In genomic region chr2:85037622-85038021, GRCh38 we compare ENCODE assay signal across 1 cellular context.
TF ChIP-seq lines count a peak whose summit lies in the region.

No MANE protein-coding gene starts in this region.

TF ChIP-seq in H1, 55 proteins besides CTCF, POLR2A, EP300 and RAD21 (continued from another document):
- TF ChIP-seq GTF2F1 (IDR thresholded peaks at IDR 0.05; ENCODE audit: borderline replicate concordance, low read depth, low read length), result no peak
- TF ChIP-seq, protein P1, sequence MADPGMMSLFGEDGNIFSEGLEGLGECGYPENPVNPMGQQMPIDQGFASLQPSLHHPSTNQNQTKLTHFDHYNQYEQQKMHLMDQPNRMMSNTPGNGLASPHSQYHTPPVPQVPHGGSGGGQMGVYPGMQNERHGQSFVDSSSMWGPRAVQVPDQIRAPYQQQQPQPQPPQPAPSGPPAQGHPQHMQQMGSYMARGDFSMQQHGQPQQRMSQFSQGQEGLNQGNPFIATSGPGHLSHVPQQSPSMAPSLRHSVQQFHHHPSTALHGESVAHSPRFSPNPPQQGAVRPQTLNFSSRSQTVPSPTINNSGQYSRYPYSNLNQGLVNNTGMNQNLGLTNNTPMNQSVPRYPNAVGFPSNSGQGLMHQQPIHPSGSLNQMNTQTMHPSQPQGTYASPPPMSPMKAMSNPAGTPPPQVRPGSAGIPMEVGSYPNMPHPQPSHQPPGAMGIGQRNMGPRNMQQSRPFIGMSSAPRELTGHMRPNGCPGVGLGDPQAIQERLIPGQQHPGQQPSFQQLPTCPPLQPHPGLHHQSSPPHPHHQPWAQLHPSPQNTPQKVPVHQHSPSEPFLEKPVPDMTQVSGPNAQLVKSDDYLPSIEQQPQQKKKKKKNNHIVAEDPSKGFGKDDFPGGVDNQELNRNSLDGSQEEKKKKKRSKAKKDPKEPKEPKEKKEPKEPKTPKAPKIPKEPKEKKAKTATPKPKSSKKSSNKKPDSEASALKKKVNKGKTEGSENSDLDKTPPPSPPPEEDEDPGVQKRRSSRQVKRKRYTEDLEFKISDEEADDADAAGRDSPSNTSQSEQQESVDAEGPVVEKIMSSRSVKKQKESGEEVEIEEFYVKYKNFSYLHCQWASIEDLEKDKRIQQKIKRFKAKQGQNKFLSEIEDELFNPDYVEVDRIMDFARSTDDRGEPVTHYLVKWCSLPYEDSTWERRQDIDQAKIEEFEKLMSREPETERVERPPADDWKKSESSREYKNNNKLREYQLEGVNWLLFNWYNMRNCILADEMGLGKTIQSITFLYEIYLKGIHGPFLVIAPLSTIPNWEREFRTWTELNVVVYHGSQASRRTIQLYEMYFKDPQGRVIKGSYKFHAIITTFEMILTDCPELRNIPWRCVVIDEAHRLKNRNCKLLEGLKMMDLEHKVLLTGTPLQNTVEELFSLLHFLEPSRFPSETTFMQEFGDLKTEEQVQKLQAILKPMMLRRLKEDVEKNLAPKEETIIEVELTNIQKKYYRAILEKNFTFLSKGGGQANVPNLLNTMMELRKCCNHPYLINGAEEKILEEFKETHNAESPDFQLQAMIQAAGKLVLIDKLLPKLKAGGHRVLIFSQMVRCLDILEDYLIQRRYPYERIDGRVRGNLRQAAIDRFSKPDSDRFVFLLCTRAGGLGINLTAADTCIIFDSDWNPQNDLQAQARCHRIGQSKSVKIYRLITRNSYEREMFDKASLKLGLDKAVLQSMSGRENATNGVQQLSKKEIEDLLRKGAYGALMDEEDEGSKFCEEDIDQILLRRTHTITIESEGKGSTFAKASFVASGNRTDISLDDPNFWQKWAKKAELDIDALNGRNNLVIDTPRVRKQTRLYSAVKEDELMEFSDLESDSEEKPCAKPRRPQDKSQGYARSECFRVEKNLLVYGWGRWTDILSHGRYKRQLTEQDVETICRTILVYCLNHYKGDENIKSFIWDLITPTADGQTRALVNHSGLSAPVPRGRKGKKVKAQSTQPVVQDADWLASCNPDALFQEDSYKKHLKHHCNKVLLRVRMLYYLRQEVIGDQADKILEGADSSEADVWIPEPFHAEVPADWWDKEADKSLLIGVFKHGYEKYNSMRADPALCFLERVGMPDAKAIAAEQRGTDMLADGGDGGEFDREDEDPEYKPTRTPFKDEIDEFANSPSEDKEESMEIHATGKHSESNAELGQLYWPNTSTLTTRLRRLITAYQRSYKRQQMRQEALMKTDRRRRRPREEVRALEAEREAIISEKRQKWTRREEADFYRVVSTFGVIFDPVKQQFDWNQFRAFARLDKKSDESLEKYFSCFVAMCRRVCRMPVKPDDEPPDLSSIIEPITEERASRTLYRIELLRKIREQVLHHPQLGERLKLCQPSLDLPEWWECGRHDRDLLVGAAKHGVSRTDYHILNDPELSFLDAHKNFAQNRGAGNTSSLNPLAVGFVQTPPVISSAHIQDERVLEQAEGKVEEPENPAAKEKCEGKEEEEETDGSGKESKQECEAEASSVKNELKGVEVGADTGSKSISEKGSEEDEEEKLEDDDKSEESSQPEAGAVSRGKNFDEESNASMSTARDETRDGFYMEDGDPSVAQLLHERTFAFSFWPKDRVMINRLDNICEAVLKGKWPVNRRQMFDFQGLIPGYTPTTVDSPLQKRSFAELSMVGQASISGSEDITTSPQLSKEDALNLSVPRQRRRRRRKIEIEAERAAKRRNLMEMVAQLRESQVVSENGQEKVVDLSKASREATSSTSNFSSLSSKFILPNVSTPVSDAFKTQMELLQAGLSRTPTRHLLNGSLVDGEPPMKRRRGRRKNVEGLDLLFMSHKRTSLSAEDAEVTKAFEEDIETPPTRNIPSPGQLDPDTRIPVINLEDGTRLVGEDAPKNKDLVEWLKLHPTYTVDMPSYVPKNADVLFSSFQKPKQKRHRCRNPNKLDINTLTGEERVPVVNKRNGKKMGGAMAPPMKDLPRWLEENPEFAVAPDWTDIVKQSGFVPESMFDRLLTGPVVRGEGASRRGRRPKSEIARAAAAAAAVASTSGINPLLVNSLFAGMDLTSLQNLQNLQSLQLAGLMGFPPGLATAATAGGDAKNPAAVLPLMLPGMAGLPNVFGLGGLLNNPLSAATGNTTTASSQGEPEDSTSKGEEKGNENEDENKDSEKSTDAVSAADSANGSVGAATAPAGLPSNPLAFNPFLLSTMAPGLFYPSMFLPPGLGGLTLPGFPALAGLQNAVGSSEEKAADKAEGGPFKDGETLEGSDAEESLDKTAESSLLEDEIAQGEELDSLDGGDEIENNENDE (IDR thresholded peaks at IDR 0.05; ENCODE audit: insufficient replicate concordance, low read length), result no peak
- TF ChIP-seq KDM5A (IDR thresholded peaks at IDR 0.05; ENCODE audit: low read length), result no peak
- no peak for TF ChIP-seq ATF2 (IDR thresholded peaks at IDR 0.05; ENCODE audit: low read length)
- TF ChIP-seq RBBP5 (IDR thresholded peaks at IDR 0.05; ENCODE audit: borderline replicate concordance, low read depth, low read length), result no peak
- TF ChIP-seq RXRA (IDR thresholded peaks at IDR 0.05; ENCODE audit: insufficient read depth, low read depth, low read length), result no peak
- TF ChIP-seq SUZ12 (IDR thresholded peaks at IDR 0.05; ENCODE audit: low read length), result no peak
